ENCODE assay signal across 9 cellular contexts in the genomic region with DNA sequence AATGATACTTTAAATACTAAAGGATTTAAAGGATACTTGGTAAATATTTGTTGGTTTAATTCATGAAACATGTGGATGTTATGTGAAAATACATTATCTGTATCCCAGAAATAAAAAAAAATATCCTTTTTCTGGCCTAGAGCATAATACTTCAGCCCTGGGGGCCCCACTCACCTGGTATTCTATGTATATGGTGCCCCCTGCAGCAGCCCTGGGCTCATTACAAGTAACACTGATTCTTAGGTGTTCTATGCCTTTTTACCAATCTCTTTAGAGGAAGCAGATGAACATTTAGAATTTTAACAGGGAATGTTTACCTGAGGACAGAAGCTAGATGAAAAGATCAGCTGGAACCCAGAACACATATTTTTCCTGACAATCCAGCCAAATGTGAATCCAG. TPM values are rescaled to one million over a fixed set of nuclear protein-coding genes. Genes with fewer than 3 reads are reported as not detected.
DNase-seq lines count a peak whose midpoint lies in the region; ATAC-seq and TF ChIP-seq lines count a peak whose summit lies in the region.
"Not testable (repeated sequence)": the region's sequence is repeated elsewhere in the genome, so short reads cannot be mapped to it uniquely, and the experiment has no call there.
"Had no signal": no experiment of that assay in that cellular context is flagged by ENCODE, and none has a peak within 500 bp of the region (broad histone marks: within the 10 kb centered on the region; RNA-seq: fewer than 3 reads in every experiment).

No MANE protein-coding gene starts in this region.

- not testable (repeated sequence) for H3K27me3 Mint-ChIP-seq in HFFc6 (ENCODE audit: insufficient read depth)
- peaks cover 3 to 13% of the 10 kb centered on the region in 2 donors for H3K27me3 Mint-ChIP-seq in natural killer cell (ENCODE audit: low read depth in 2 of 2)

- peaks cover 22% of the 10 kb centered on the region for H3K4me1 Mint-ChIP-seq in HFFc6 (ENCODE audit: low read depth)
- not testable (repeated sequence) for H3K4me1 Mint-ChIP-seq in natural killer cell

- not testable (repeated sequence) for H3K27me3 ChIP-seq in adipocyte (replicated peaks; ENCODE audit: control insufficient read depth, insufficient read depth, low read length)

- H3K4me1 ChIP-seq in adipocyte (ENCODE audit: control insufficient read depth, insufficient read depth, low read length): not testable (repeated sequence)

- H3K27ac Mint-ChIP-seq in HFFc6, natural killer cell: not testable (repeated sequence)

- TF ChIP-seq CTCF in 22Rv1 (IDR thresholded peaks at IDR 0.05) (peak; percentile 51), HFFc6 (IDR thresholded peaks at IDR 0.05) (peak; percentile 77), NB4 (IDR thresholded peaks at IDR 0.05; ENCODE audit: low read depth, low read length) (peak; percentile 37), fibroblast of villous mesenchyme (IDR thresholded peaks at IDR 0.05; ENCODE audit: insufficient read depth, low read depth, low read length) (peak; percentile 54), natural killer cell (IDR thresholded peaks at IDR 0.05) (peak; percentile 16)

- H3K4me3 ChIP-seq in NB4 (ENCODE audit: low read depth, low read length); adipocyte (ENCODE audit: low read length); fibroblast of villous mesenchyme (ENCODE audit: low read depth, low read length): not testable (repeated sequence)

- H3K9me3 ChIP-seq in adipocyte (ENCODE audit: control insufficient read depth, low read length): not testable (repeated sequence)

- DNase-seq in ELR (ENCODE audit: low read depth) (peak; percentile 35), NB4 (ENCODE audit: low read depth) (peak; percentile 19), SK-N-DZ (ENCODE audit: low spot score) (peak; percentile 5), adipocyte (ENCODE audit: low read depth) (peak; percentile 27)
- not testable (repeated sequence) for DNase-seq in HFFc6; fibroblast of villous mesenchyme (ENCODE audit: low read depth); natural killer cell

- intact Hi-C loops in natural killer cell (cut with micrococcal nuclease): not testable (repeated sequence)

- H3K9ac ChIP-seq in adipocyte (ENCODE audit: low read length): not testable (repeated sequence)

- H3K36me3 ChIP-seq in adipocyte (ENCODE audit: control insufficient read depth, insufficient read depth, low read length, severe bottlenecking): not testable (repeated sequence)

- TF ChIP-seq POLR2A in NB4 (IDR thresholded peaks at IDR 0.05; ENCODE audit: extremely low read depth, insufficient read length): not testable (repeated sequence)

- not testable (repeated sequence) for ATAC-seq in natural killer cell

- H3K27ac ChIP-seq in 22Rv1: not testable (repeated sequence)

- not testable (repeated sequence) for H3K9me3 Mint-ChIP-seq in HFFc6, natural killer cell

- H3K4me3 Mint-ChIP-seq in HFFc6, natural killer cell: not testable (repeated sequence)

- H3K36me3 Mint-ChIP-seq in HFFc6 (ENCODE audit: low read depth); natural killer cell: not testable (repeated sequence)

RNA-seq across cellular contexts. Expression of gene STEAP1, which starts 4.8 kb away (rescaled TPM):
- 10 to 100 TPM; 19.6 to 67.4 (median 65.7) TPM for total RNA-seq in HFFc6 (2021; fragmentation: NEBNext Ultra II Directional; extraction: Animal tissue kit (Norgen Biotek cat#: 25700))
- polyA plus RNA-seq in SK-N-DZ (2014; cell fraction: cytosol; rRNA removed): 0.23 TPM in 1 of 2 replicates, not detected in the other
- polyA plus RNA-seq in SK-N-DZ (2014; cell fraction: nucleus; rRNA removed): 0.91 TPM in 1 of 2 replicates, not detected in the other
- total RNA-seq in fibroblast of villous mesenchyme: 12.6 and 21.6 TPM in 2 replicates
- total RNA-seq in natural killer cell: not detected
- polyA plus RNA-seq: naive thymus-derived CD4-positive, alpha-beta T cell had no signal

Comparison
In these comparisons a context has a peak if more than half of its experiments do, and no peak if none do; other contexts are left out.
1. CTCF ChIP-seq: peak in every context shown above with its lines; median percentile 77 in HFFc6; 54 in fibroblast of villous mesenchyme; 51 in 22Rv1; 37 in NB4; 16 in natural killer cell.
2. RNA of gene STEAP1, which starts 4.8 kb away (total RNA-seq): 19.6 to 67.4 TPM in HFFc6 and 12.6 to 21.6 TPM in fibroblast of villous mesenchyme; not detected in natural killer cell; every median in the first group is over 10 times any median in the second.